ENCODE assay signal across 1 cellular context in genomic region chr7:33761440-33762080, GRCh38.
TF ChIP-seq lines count a peak whose summit lies in the region.

No MANE protein-coding gene starts in this region.

TF ChIP-seq in WTC11, 78 proteins besides CTCF, POLR2A, EP300 and RAD21 (continued from another document):
- TF ChIP-seq, protein P1, sequence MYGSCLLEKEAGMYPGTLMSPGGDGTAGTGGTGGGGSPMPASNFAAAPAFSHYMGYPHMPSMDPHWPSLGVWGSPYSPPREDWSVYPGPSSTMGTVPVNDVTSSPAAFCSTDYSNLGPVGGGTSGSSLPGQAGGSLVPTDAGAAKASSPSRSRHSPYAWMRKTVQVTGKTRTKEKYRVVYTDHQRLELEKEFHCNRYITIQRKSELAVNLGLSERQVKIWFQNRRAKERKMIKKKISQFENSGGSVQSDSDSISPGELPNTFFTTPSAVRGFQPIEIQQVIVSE (CRISPR knock-in tag; IDR thresholded peaks at IDR 0.05; ENCODE audit: borderline replicate concordance): no peak
- no peak for TF ChIP-seq ATF6 (CRISPR knock-in tag; IDR thresholded peaks at IDR 0.05)
- TF ChIP-seq RORB (CRISPR knock-in tag; IDR thresholded peaks at IDR 0.05): no peak
- no peak for TF ChIP-seq ELF4 (CRISPR knock-in tag; IDR thresholded peaks at IDR 0.05; ENCODE audit: low read depth)
- no peak for TF ChIP-seq ZNF416 (CRISPR knock-in tag; IDR thresholded peaks at IDR 0.05)
- TF ChIP-seq PREB (CRISPR knock-in tag; IDR thresholded peaks at IDR 0.05; ENCODE audit: borderline replicate concordance): no peak
